In genomic region chr16:89596061-89596689, GRCh38 we compare ENCODE assay signal across 2 cellular contexts.
A peak's percentile ranks its signal among the peaks of the same experiment; 100 is the strongest.
TF ChIP-seq lines count a peak whose summit lies in the region.

No MANE protein-coding gene starts in this region.

TF ChIP-seq in IMR-90, 13 proteins besides CTCF, POLR2A, EP300 and RAD21:
- TF ChIP-seq SMC3 (IDR thresholded peaks at IDR 0.05; ENCODE audit: low read depth, low read length) (no peak), MAFK (IDR thresholded peaks at IDR 0.05; ENCODE audit: low read depth, low read length) (peak; percentile 54)

TF ChIP-seq in H1, 55 proteins besides CTCF, POLR2A, EP300 and RAD21:
- no peak for TF ChIP-seq EGR1 (IDR thresholded peaks at IDR 0.05; ENCODE audit: borderline replicate concordance, low read depth, low read length)
- TF ChIP-seq KDM4A (IDR thresholded peaks at IDR 0.05; ENCODE audit: low read depth, low read length, severe bottlenecking): no peak
- no peak for TF ChIP-seq KDM1A (IDR thresholded peaks at IDR 0.05; ENCODE audit: borderline replicate concordance, low read length)
- TF ChIP-seq SP2 (IDR thresholded peaks at IDR 0.05; ENCODE audit: low read length): no peak
- TF ChIP-seq HDAC6 (IDR thresholded peaks at IDR 0.05; ENCODE audit: low read depth, low read length): no peak
- no peak for TF ChIP-seq RNF2 (IDR thresholded peaks at IDR 0.05; ENCODE audit: borderline replicate concordance, low read depth, low read length, missing control alignments, poor library complexity, severe bottlenecking)
- no peak for TF ChIP-seq CHD7 (IDR thresholded peaks at IDR 0.05; ENCODE audit: insufficient replicate concordance, low read length)
- no peak for TF ChIP-seq CTBP2 (IDR thresholded peaks at IDR 0.05; ENCODE audit: borderline replicate concordance, insufficient read depth, insufficient read length, low read length)
- no peak for TF ChIP-seq ATF3 (IDR thresholded peaks at IDR 0.05; ENCODE audit: insufficient read depth, low read depth, low read length)
- TF ChIP-seq SIX5 (IDR thresholded peaks at IDR 0.05; ENCODE audit: low read depth, low read length): no peak
- TF ChIP-seq SRF (IDR thresholded peaks at IDR 0.05; ENCODE audit: low read depth, low read length): no peak
- TF ChIP-seq SUZ12 (IDR thresholded peaks at IDR 0.05; ENCODE audit: low read length): no peak
- TF ChIP-seq CHD2 (IDR thresholded peaks at IDR 0.05; ENCODE audit: low read length): no peak
- TF ChIP-seq SIRT6 (IDR thresholded peaks at IDR 0.05; ENCODE audit: low read length): no peak
